Comparison of ENCODE assay signal across 25 cellular contexts in genomic region chr17:33687831-33688230, GRCh38.
"Had no signal": no experiment of that assay in that cellular context is flagged by ENCODE, and none has a peak within 500 bp of the region (broad histone marks: within the 10 kb centered on the region; RNA-seq: fewer than 3 reads in every experiment).

No MANE protein-coding gene starts in this region.

- H3K36me3 ChIP-seq: MG63, SJCRH30 had no signal

- H3K4me1 ChIP-seq: SJCRH30 had no signal

- FAIRE-seq: HepG2 had no signal

- H3K27me3 ChIP-seq: MG63, SJCRH30 had no signal

- ATAC-seq: HepG2, Panc1, PC-3, SK-N-SH treated with all-trans-retinoic acid at 6 μM for 48 hours had no signal

- DNase-seq: IMR-90; Karpas-422; KG1; MG63; NCI-H1092; NCI-H1105 treated with DMSO at 0.1 percent for 48 hours; NCI-H1417 treated with DMSO at 0.1 percent for 48 hours; NCI-H146; NCI-H187; NCI-H2029; NCI-H2081 treated with DMSO at 0.1 percent for 48 hours; NCI-H2171; NCI-H446; NCI-H510A; NCI-H524 treated with DMSO at 0.1 percent for 48 hours; NCI-H774; NK-92 treated with Interleukin-12 subunit alpha and Interleukin-12 subunit beta, amount 100 ng/mL, for 24 hours; PC-3; SHP77 treated with DMSO at 0.1 percent for 48 hours; SJCRH30; T-helper 1 cell had no signal

- H3K9me3 ChIP-seq: MG63, SJCRH30 had no signal

- H3K27ac ChIP-seq: RWPE1, SJCRH30 had no signal

- H3K4me3 ChIP-seq: MG63, SJCRH30 had no signal
